9 cellular contexts compared by ENCODE assay signal in genomic region chr14:91229743-91230200, GRCh38. TPM values are rescaled to one million over a fixed set of nuclear protein-coding genes. Genes with fewer than 3 reads are reported as not detected.
DNase-seq lines count a peak whose midpoint lies in the region; ATAC-seq and TF ChIP-seq lines count a peak whose summit lies in the region.
"Had no signal": no experiment of that assay in that cellular context is flagged by ENCODE, and none has a peak within 500 bp of the region (broad histone marks: within the 10 kb centered on the region; RNA-seq: fewer than 3 reads in every experiment).

No MANE protein-coding gene starts in this region.

- TF ChIP-seq CTCF in GM12875 (IDR thresholded peaks at IDR 0.05; ENCODE audit: borderline replicate concordance, insufficient read depth, low read depth, low read length) (no peak), ascending aorta (IDR thresholded peaks at IDR 0.05) (no peak)

- no peaks in the 10 kb centered on the region for H3K27me3 ChIP-seq in ascending aorta

- peak; percentile 83 for DNase-seq in activated CD8-positive, alpha-beta memory T cell treated with anti-CD3 and anti-CD28 coated beads, Interleukin-2, amount 50 U/mL, for 48 hours
- DNase-seq in non-pigmented ciliary epithelial cell (ENCODE audit: low read depth) (peak; percentile 60), dermis blood vessel endothelial cell (no peak), NCI-H82 (lab: John Stamatoyannopoulos, UW) (no peak), ascending aorta (ENCODE audit: low spot score in 2 of 2) (no peak)

- H3K4me3 ChIP-seq in GM12875 (ENCODE audit: low read depth, low read length) (peak overlapping the region; percentile 40), ascending aorta (no peak overlapping the region)
- H3K4me3 ChIP-seq: lung had no signal

- intact Hi-C loops in ascending aorta (cut with DNase I), result no loop called here

- peaks cover 41% of the 10 kb centered on the region for H3K36me3 ChIP-seq in KOPT-K1 (ENCODE audit: insufficient read depth, low read length)
- H3K36me3 ChIP-seq in ascending aorta, result peaks cover 3 to 16% of the 10 kb centered on the region in 2 donors

- H3K27ac ChIP-seq in KOPT-K1 (ENCODE audit: low read depth, low read length, poor library complexity, severe bottlenecking) (peak overlapping the region; percentile 82), ascending aorta (no peak overlapping the region)

- H3K9me3 ChIP-seq in KOPT-K1 (ENCODE audit: insufficient read depth, low read length, poor library complexity, severe bottlenecking) (no peaks in the 10 kb centered on the region), ascending aorta (peaks cover 0 to 4% of the 10 kb centered on the region in 2 donors)

- H3K4me1 ChIP-seq in ascending aorta, result no peaks in the 10 kb centered on the region

- peak; percentile 70 for ATAC-seq in GM21723 (IDR thresholded peaks at IDR 0.05; ENCODE audit: unreplicated experiment)

RNA-seq across cellular contexts. Expression of gene GPR68, which starts 14.7 kb away (rescaled TPM):
- total RNA-seq in dermis blood vessel endothelial cell, result 0.74 and 1.2 TPM in 2 replicates
- total RNA-seq in ascending aorta, result not detected

Comparison
In these comparisons a context has a peak if more than half of its experiments do, and no peak if none do; other contexts are left out.
1. DNase-seq: peak in activated CD8-positive, alpha-beta memory T cell treated with anti-CD3 and anti-CD28 coated beads, Interleukin-2, amount 50 U/mL, for 48 hours (single experiment) and non-pigmented ciliary epithelial cell (single experiment); none in dermis blood vessel endothelial cell (single experiment), NCI-H82 (single experiment) and ascending aorta (0 of 2).